1 cellular context compared by ENCODE assay signal in the genomic region with DNA sequence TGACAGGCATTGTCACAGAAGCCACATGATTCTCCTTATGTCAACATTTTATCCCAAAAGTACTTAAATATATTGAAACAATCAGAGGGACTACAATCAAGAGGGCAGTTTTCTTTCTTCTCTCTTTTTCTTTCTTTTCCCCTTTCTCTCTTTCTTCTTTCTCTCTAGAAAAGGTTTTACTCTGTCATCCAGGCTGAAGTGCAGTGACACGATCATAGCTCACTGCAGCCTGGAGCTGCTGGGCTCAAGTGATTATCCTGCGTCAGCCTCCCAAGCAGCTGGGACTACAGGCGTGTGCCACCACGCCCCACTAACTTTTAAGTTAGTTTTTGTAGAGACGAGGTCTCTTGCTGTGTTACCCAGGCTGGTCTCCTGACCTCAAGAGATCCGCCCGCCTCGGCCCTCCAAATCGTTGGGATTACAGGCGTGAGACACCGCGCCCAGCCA.
TF ChIP-seq lines count a peak whose summit lies in the region.

No MANE protein-coding gene starts in this region.

TF ChIP-seq in endothelial cell of umbilical vein, 7 proteins besides CTCF, POLR2A, EP300 and RAD21:
- TF ChIP-seq JUN (IDR thresholded peaks at IDR 0.05; ENCODE audit: borderline replicate concordance, insufficient read depth, insufficient read length, low read depth) = no peak
- TF ChIP-seq EZH2 (IDR thresholded peaks at IDR 0.05; ENCODE audit: borderline replicate concordance, low read depth, low read length, severe bottlenecking) = no peak
- TF ChIP-seq, protein P1, sequence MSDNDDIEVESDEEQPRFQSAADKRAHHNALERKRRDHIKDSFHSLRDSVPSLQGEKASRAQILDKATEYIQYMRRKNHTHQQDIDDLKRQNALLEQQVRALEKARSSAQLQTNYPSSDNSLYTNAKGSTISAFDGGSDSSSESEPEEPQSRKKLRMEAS (IDR thresholded peaks at IDR 0.05; ENCODE audit: insufficient read depth, insufficient read length) = no peak
- no peak for TF ChIP-seq POLR2AphosphoS5 (IDR thresholded peaks at IDR 0.05; ENCODE audit: insufficient read depth, low read depth, low read length)
- TF ChIP-seq MYC (IDR thresholded peaks at IDR 0.05; ENCODE audit: low read depth, low read length) = no peak
- TF ChIP-seq GATA2 (IDR thresholded peaks at IDR 0.05; ENCODE audit: insufficient read depth, insufficient read length, low read depth, low read length) = no peak
- TF ChIP-seq FOS (IDR thresholded peaks at IDR 0.05; ENCODE audit: borderline replicate concordance, insufficient read depth, low read length) = no peak
